In the genomic region with DNA sequence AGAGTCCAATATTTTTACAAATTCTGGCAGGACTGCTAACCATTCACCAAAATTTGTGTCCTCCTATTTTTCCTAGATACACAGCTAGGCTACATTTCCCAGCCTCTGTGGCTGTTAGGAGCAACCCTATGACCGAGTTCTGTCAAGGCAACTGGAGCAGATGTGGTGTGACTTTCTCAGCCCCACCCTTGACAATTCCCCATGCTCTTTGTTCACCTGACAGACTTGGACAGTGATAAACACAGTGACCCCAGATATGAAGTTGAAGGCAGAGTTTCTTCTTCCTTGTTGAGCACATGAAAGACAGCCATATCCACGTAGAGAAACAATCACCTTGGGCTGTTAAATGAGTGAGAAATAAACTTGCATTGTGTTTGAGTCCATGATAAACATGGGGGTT, we compare ENCODE assay signal across 26 cellular contexts.
"Had no signal": no experiment of that assay in that cellular context is flagged by ENCODE, and none has a peak within 500 bp of the region (broad histone marks: within the 10 kb centered on the region; RNA-seq: fewer than 3 reads in every experiment).

No MANE protein-coding gene starts in this region.

- H3K9me3 ChIP-seq: esophagus squamous epithelium, gastrocnemius medialis, left lung, lower lobe of right lung had no signal

- DNase-seq: dermis blood vessel endothelial cell; dorsolateral prefrontal cortex; effector CD4-positive, alpha-beta T cell; effector memory CD4-positive, alpha-beta T cell; erythroblast; esophagus squamous epithelium; foreskin fibroblast; foreskin melanocyte; gastrocnemius medialis; glutamatergic neuron; head of caudate nucleus; heart right ventricle; hypothalamus; immature natural killer cell; islet precursor cell; kidney; kidney glomerular epithelial cell; left lung; left ventricle myocardium superior; lower lobe of right lung; mesenchymal stem cell; midbrain; naive B cell had no signal

- H3K4me3 ChIP-seq: coronary artery, dorsolateral prefrontal cortex, esophagus squamous epithelium, gastrocnemius medialis, heart right ventricle, left lung, lower lobe of right lung had no signal

- H3K4me3 Mint-ChIP-seq: immature natural killer cell, naive B cell had no signal

- H3K36me3 ChIP-seq: esophagus squamous epithelium, gastrocnemius medialis, heart right ventricle, left lung, lower lobe of right lung had no signal

- H3K4me1 Mint-ChIP-seq: immature natural killer cell, naive B cell had no signal

- H3K27ac ChIP-seq: coronary artery, dorsolateral prefrontal cortex, epithelial cell of prostate, esophagus squamous epithelium, gastrocnemius medialis, heart right ventricle, left lung, lower lobe of right lung had no signal

- H3K27me3 Mint-ChIP-seq: naive B cell had no signal

- H3K27me3 ChIP-seq: dorsolateral prefrontal cortex, esophagus squamous epithelium, gastrocnemius medialis, heart right ventricle, left lung had no signal

- H3K36me3 Mint-ChIP-seq: immature natural killer cell, naive B cell had no signal

- ATAC-seq: esophagus mucosa, gastrocnemius medialis, heart right ventricle, left lung, left ventricle myocardium superior, lower lobe of right lung had no signal

- H3K27ac Mint-ChIP-seq: immature natural killer cell, naive B cell had no signal

- H3K4me1 ChIP-seq: esophagus squamous epithelium, gastrocnemius medialis, heart right ventricle, left lung, lower lobe of right lung had no signal
